30 cellular contexts compared by ENCODE assay signal in the genomic region with DNA sequence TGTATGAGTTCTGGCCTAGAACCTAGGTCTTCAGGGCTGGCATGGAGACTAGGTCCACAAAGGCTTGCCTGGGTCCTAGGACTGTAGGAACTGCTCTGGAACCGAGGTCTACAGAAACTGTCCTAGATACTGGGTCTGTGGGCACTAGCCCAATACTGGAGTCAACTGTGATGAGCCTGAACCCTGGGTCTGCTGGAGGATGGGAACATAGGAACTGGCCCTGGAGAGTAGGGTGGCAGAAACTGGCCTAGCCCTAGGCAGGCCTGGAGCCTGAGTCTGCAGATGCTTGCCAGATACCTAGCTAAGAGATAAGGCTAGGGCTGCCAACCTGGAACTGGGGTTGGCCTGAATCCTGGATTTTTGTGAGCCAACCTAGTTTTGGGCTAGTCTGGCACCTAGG. TPM values are rescaled to one million over a fixed set of nuclear protein-coding genes. Genes with fewer than 3 reads are reported as not detected.
"Had no signal": no experiment of that assay in that cellular context is flagged by ENCODE, and none has a peak within 500 bp of the region (broad histone marks: within the 10 kb centered on the region; RNA-seq: fewer than 3 reads in every experiment).

No MANE protein-coding gene starts in this region.

- H3K27ac ChIP-seq: stomach, suprapubic skin, testis, thoracic aorta, thyroid gland, tibial artery, tibial nerve, transverse colon, upper lobe of left lung, upper lobe of right lung, uterus, vagina had no signal

- H3K4me3 ChIP-seq: stomach, suprapubic skin, testis, thoracic aorta, thyroid gland, tibial artery, tibial nerve, transverse colon, upper lobe of left lung, upper lobe of right lung, uterus, vagina had no signal

- H3K27me3 ChIP-seq: stomach, suprapubic skin, testis, thyroid gland, tibial artery, tibial nerve, transverse colon, upper lobe of left lung, upper lobe of right lung, uterus, vagina had no signal

- H3K4me3 Mint-ChIP-seq: stimulated activated effector memory CD8-positive, alpha-beta T cell treated with anti-CD3 and anti-CD28 coated beads, Interleukin-12 subunit alpha, Interleukin-12 subunit beta, amount 100 ng/mL, for 72 hours; stimulated activated memory B cell treated with anti-CD40 and anti-IgM and Interleukin-4, amounts not matched to agents 10 μg/mL and 1 μg/mL and 100 μg/mL, for 72 hours; stimulated activated naive B cell treated with anti-CD40 and anti-IgM and Interleukin-4, amounts not matched to agents 10 μg/mL and 1 μg/mL and 100 μg/mL, for 72 hours; stimulated activated naive CD8-positive, alpha-beta T cell treated with anti-CD3 and anti-CD28 coated beads, Interleukin-15, amount 100 ng/mL, for 72 hours; stimulated activated naive CD8-positive, alpha-beta T cell treated with anti-CD3 and anti-CD28 coated beads, Interleukin-15, Interleukin-2, amounts not matched to agents 100 ng/mL and 50 ng/mL, for 24 hours; type B pancreatic cell had no signal

- H3K27me3 Mint-ChIP-seq: type B pancreatic cell had no signal

- ATAC-seq: stimulated activated effector memory CD8-positive, alpha-beta T cell treated with anti-CD3 and anti-CD28 coated beads, Interleukin-12 subunit alpha, Interleukin-12 subunit beta, amount 100 ng/mL, for 72 hours; stimulated activated naive CD8-positive, alpha-beta T cell treated with anti-CD3 and anti-CD28 coated beads, Interleukin-15, amount 100 ng/mL, for 72 hours; stimulated activated naive CD8-positive, alpha-beta T cell treated with anti-CD3 and anti-CD28 coated beads, Interleukin-15, Interleukin-2, amounts not matched to agents 100 U/mL and 50 U/mL, for 24 hours; upper lobe of right lung had no signal

- H3K4me1 ChIP-seq: stomach, suprapubic skin, testis, thyroid gland, tibial artery, tibial nerve, transverse colon, upper lobe of left lung, upper lobe of right lung, uterus, vagina had no signal

- H3K27ac Mint-ChIP-seq: stimulated activated effector memory CD8-positive, alpha-beta T cell treated with anti-CD3 and anti-CD28 coated beads, Interleukin-12 subunit alpha, Interleukin-12 subunit beta, amount 100 ng/mL, for 72 hours; stimulated activated memory B cell treated with anti-CD40 and anti-IgM and Interleukin-4, amounts not matched to agents 10 μg/mL and 1 μg/mL and 100 μg/mL, for 72 hours; stimulated activated naive B cell treated with anti-CD40 and anti-IgM and Interleukin-4, amounts not matched to agents 10 μg/mL and 1 μg/mL and 100 μg/mL, for 72 hours; stimulated activated naive CD8-positive, alpha-beta T cell treated with anti-CD3 and anti-CD28 coated beads, Interleukin-15, amount 100 ng/mL, for 72 hours; stimulated activated naive CD8-positive, alpha-beta T cell treated with anti-CD3 and anti-CD28 coated beads, Interleukin-15, Interleukin-2, amounts not matched to agents 100 ng/mL and 50 ng/mL, for 24 hours; type B pancreatic cell had no signal

- H3K9me3 ChIP-seq: suprapubic skin, testis, thoracic aorta, thyroid gland, tibial artery, transverse colon, upper lobe of left lung, upper lobe of right lung, uterus, vagina had no signal

- DNase-seq: stimulated activated CD4-positive, alpha-beta T cell treated with anti-CD3 and anti-CD28 coated beads, Interleukin-2, amount 100 ng/mL, for 48 hours; stimulated activated CD4-positive, alpha-beta T cell treated with anti-CD3 and anti-CD28 coated beads, Interleukin-4, amount 100 ng/mL, for 1 hour; stimulated activated CD4-positive, alpha-beta T cell treated with anti-CD3 and anti-CD28 coated beads, Interleukin-4, amount 100 ng/mL, for 24 hours; stimulated activated CD4-positive, alpha-beta T cell treated with anti-CD3 and anti-CD28 coated beads, Interleukin-4, amount 100 ng/mL, for 4 hours; stimulated activated CD8-positive, alpha-beta memory T cell treated with anti-CD3 and anti-CD28 coated beads, Interleukin-4, amount 100 ng/mL, for 48 hours; stimulated activated naive B cell treated with anti-CD40 and anti-IgM and Interleukin-4, amounts not matched to agents 10 μg/mL and 1 μg/mL and 100 μg/mL, for 72 hours; stimulated activated naive CD4-positive, alpha-beta T cell; stimulated activated naive CD4-positive, alpha-beta T cell treated with Interleukin-2 at 50 U/mL for 16 hours; stimulated activated naive CD8-positive, alpha-beta T cell treated with anti-CD3 and anti-CD28 coated beads, Interleukin-15, amount 100 ng/mL, for 72 hours; stimulated activated naive CD8-positive, alpha-beta T cell treated with anti-CD3 and anti-CD28 coated beads, Interleukin-15, Interleukin-2, amounts not matched to agents 100 U/mL and 50 U/mL, for 24 hours; stomach; substantia nigra; testis; thyroid gland; tibial artery; transverse colon; trophoblast cell; upper lobe of left lung; upper lobe of right lung; uterus had no signal

- H3K4me1 Mint-ChIP-seq: stimulated activated effector memory CD8-positive, alpha-beta T cell treated with anti-CD3 and anti-CD28 coated beads, Interleukin-12 subunit alpha, Interleukin-12 subunit beta, amount 100 ng/mL, for 72 hours; stimulated activated memory B cell treated with anti-CD40 and anti-IgM and Interleukin-4, amounts not matched to agents 10 μg/mL and 1 μg/mL and 100 μg/mL, for 72 hours; stimulated activated naive CD8-positive, alpha-beta T cell treated with anti-CD3 and anti-CD28 coated beads, Interleukin-15, amount 100 ng/mL, for 72 hours had no signal

RNA-seq across cellular contexts. Expression of gene GLYATL2, which starts 19.2 kb away (rescaled TPM):
- total RNA-seq: subcutaneous adipose tissue, thoracic aorta, transverse colon, upper lobe of left lung, upper lobe of right lung, ureter, vagina had no signal
